1 cellular context compared by ENCODE assay signal in the genomic region with DNA sequence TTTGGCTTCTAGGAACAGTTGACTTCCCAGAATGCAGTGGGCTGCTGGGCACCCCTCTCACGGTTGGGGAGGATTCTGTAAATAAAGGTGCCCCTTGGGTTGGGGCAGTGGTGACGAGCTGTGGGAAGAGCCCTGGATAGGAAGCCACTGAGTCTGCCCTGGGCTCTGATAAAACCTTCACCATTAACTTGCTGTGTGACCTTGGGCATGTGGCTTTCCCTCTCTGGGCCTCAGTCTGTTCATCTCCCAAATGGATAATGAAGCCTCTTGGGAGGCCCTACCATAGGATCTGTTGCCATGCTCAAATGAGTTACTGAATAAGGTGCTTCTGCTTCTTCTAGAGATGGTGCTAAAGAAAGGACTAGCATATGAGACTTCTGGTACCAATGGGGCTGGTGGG.
TF ChIP-seq lines count a peak whose summit lies in the region.

No MANE protein-coding gene starts in this region.

TF ChIP-seq in K562, 482 proteins besides CTCF, POLR2A, EP300 and RAD21 (continued from another document):
- TF ChIP-seq, protein P1, sequence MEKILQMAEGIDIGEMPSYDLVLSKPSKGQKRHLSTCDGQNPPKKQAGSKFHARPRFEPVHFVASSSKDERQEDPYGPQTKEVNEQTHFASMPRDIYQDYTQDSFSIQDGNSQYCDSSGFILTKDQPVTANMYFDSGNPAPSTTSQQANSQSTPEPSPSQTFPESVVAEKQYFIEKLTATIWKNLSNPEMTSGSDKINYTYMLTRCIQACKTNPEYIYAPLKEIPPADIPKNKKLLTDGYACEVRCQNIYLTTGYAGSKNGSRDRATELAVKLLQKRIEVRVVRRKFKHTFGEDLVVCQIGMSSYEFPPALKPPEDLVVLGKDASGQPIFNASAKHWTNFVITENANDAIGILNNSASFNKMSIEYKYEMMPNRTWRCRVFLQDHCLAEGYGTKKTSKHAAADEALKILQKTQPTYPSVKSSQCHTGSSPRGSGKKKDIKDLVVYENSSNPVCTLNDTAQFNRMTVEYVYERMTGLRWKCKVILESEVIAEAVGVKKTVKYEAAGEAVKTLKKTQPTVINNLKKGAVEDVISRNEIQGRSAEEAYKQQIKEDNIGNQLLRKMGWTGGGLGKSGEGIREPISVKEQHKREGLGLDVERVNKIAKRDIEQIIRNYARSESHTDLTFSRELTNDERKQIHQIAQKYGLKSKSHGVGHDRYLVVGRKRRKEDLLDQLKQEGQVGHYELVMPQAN (IDR thresholded peaks at IDR 0.05; ENCODE audit: borderline replicate concordance), result no peak
- TF ChIP-seq MYBL2 (IDR thresholded peaks at IDR 0.05; ENCODE audit: low read depth), result no peak
- TF ChIP-seq MYBL2 (CRISPR knock-in tag; IDR thresholded peaks at IDR 0.05; ENCODE audit: borderline replicate concordance), result no peak
- no peak for TF ChIP-seq WHSC1 (IDR thresholded peaks at IDR 0.05; ENCODE audit: low read length)
- TF ChIP-seq SMARCA5 (IDR thresholded peaks at IDR 0.05), result 0 out of 2 replicates have a peak, but pooled peaks have one; percentile 67
- peak; percentile 67; the same call in 1 of the 2 replicates for TF ChIP-seq HDAC2 (IDR thresholded peaks at IDR 0.05)
- TF ChIP-seq BCOR (IDR thresholded peaks at IDR 0.05), result peak; percentile 94
- TF ChIP-seq ZNF41 (CRISPR knock-in tag; conservative IDR thresholded peaks at IDR 0.05), result no peak
- TF ChIP-seq PTBP1 (IDR thresholded peaks at IDR 0.05; ENCODE audit: low read depth, low read length), result 0 out of 2 replicates have a peak, but pooled peaks have one; percentile 79
- no peak for TF ChIP-seq RUNX1 (IDR thresholded peaks at IDR 0.05; ENCODE audit: low read depth)
- TF ChIP-seq, protein P2, sequence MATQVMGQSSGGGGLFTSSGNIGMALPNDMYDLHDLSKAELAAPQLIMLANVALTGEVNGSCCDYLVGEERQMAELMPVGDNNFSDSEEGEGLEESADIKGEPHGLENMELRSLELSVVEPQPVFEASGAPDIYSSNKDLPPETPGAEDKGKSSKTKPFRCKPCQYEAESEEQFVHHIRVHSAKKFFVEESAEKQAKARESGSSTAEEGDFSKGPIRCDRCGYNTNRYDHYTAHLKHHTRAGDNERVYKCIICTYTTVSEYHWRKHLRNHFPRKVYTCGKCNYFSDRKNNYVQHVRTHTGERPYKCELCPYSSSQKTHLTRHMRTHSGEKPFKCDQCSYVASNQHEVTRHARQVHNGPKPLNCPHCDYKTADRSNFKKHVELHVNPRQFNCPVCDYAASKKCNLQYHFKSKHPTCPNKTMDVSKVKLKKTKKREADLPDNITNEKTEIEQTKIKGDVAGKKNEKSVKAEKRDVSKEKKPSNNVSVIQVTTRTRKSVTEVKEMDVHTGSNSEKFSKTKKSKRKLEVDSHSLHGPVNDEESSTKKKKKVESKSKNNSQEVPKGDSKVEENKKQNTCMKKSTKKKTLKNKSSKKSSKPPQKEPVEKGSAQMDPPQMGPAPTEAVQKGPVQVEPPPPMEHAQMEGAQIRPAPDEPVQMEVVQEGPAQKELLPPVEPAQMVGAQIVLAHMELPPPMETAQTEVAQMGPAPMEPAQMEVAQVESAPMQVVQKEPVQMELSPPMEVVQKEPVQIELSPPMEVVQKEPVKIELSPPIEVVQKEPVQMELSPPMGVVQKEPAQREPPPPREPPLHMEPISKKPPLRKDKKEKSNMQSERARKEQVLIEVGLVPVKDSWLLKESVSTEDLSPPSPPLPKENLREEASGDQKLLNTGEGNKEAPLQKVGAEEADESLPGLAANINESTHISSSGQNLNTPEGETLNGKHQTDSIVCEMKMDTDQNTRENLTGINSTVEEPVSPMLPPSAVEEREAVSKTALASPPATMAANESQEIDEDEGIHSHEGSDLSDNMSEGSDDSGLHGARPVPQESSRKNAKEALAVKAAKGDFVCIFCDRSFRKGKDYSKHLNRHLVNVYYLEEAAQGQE (CRISPR knock-in tag; IDR thresholded peaks at IDR 0.05; ENCODE audit: low read depth), result no peak
- TF ChIP-seq, protein P3, sequence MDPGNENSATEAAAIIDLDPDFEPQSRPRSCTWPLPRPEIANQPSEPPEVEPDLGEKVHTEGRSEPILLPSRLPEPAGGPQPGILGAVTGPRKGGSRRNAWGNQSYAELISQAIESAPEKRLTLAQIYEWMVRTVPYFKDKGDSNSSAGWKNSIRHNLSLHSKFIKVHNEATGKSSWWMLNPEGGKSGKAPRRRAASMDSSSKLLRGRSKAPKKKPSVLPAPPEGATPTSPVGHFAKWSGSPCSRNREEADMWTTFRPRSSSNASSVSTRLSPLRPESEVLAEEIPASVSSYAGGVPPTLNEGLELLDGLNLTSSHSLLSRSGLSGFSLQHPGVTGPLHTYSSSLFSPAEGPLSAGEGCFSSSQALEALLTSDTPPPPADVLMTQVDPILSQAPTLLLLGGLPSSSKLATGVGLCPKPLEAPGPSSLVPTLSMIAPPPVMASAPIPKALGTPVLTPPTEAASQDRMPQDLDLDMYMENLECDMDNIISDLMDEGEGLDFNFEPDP (CRISPR knock-in tag; IDR thresholded peaks at IDR 0.05), result no peak
- TF ChIP-seq POLR2H (tag; IDR thresholded peaks at IDR 0.05; ENCODE audit: low read depth), result no peak
- TF ChIP-seq RCOR1 (IDR thresholded peaks at IDR 0.05; ENCODE audit: borderline replicate concordance in 1 of 2, low read depth in 2 of 2, low read length in 2 of 2), result 0 out of 4 replicates have a peak, but pooled peaks of 1 of the 2 experiments have one; percentile 20
- TF ChIP-seq, protein P4, sequence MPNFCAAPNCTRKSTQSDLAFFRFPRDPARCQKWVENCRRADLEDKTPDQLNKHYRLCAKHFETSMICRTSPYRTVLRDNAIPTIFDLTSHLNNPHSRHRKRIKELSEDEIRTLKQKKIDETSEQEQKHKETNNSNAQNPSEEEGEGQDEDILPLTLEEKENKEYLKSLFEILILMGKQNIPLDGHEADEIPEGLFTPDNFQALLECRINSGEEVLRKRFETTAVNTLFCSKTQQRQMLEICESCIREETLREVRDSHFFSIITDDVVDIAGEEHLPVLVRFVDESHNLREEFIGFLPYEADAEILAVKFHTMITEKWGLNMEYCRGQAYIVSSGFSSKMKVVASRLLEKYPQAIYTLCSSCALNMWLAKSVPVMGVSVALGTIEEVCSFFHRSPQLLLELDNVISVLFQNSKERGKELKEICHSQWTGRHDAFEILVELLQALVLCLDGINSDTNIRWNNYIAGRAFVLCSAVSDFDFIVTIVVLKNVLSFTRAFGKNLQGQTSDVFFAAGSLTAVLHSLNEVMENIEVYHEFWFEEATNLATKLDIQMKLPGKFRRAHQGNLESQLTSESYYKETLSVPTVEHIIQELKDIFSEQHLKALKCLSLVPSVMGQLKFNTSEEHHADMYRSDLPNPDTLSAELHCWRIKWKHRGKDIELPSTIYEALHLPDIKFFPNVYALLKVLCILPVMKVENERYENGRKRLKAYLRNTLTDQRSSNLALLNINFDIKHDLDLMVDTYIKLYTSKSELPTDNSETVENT (CRISPR knock-in tag; IDR thresholded peaks at IDR 0.05), result no peak
- no peak for TF ChIP-seq GATA2 (CRISPR knock-in tag; IDR thresholded peaks at IDR 0.05)
- TF ChIP-seq, protein P5, sequence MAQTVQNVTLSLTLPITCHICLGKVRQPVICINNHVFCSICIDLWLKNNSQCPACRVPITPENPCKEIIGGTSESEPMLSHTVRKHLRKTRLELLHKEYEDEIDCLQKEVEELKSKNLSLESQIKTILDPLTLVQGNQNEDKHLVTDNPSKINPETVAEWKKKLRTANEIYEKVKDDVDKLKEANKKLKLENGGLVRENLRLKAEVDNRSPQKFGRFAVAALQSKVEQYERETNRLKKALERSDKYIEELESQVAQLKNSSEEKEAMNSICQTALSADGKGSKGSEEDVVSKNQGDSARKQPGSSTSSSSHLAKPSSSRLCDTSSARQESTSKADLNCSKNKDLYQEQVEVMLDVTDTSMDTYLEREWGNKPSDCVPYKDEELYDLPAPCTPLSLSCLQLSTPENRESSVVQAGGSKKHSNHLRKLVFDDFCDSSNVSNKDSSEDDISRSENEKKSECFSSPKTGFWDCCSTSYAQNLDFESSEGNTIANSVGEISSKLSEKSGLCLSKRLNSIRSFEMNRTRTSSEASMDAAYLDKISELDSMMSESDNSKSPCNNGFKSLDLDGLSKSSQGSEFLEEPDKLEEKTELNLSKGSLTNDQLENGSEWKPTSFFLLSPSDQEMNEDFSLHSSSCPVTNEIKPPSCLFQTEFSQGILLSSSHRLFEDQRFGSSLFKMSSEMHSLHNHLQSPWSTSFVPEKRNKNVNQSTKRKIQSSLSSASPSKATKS (CRISPR knock-in tag; IDR thresholded peaks at IDR 0.05), result no peak
- no peak for TF ChIP-seq RFX1 (IDR thresholded peaks at IDR 0.05)
- TF ChIP-seq KDM1A (IDR thresholded peaks at IDR 0.05), result peak; percentile 48 to 67; a peak in 3 of 4 replicates
- TF ChIP-seq, protein P6, sequence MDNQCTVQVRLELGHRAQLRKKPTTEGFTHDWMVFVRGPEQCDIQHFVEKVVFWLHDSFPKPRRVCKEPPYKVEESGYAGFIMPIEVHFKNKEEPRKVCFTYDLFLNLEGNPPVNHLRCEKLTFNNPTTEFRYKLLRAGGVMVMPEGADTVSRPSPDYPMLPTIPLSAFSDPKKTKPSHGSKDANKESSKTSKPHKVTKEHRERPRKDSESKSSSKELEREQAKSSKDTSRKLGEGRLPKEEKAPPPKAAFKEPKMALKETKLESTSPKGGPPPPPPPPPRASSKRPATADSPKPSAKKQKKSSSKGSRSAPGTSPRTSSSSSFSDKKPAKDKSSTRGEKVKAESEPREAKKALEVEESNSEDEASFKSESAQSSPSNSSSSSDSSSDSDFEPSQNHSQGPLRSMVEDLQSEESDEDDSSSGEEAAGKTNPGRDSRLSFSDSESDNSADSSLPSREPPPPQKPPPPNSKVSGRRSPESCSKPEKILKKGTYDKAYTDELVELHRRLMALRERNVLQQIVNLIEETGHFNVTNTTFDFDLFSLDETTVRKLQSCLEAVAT (IDR thresholded peaks at IDR 0.05), result no peak
